In the genomic region with DNA sequence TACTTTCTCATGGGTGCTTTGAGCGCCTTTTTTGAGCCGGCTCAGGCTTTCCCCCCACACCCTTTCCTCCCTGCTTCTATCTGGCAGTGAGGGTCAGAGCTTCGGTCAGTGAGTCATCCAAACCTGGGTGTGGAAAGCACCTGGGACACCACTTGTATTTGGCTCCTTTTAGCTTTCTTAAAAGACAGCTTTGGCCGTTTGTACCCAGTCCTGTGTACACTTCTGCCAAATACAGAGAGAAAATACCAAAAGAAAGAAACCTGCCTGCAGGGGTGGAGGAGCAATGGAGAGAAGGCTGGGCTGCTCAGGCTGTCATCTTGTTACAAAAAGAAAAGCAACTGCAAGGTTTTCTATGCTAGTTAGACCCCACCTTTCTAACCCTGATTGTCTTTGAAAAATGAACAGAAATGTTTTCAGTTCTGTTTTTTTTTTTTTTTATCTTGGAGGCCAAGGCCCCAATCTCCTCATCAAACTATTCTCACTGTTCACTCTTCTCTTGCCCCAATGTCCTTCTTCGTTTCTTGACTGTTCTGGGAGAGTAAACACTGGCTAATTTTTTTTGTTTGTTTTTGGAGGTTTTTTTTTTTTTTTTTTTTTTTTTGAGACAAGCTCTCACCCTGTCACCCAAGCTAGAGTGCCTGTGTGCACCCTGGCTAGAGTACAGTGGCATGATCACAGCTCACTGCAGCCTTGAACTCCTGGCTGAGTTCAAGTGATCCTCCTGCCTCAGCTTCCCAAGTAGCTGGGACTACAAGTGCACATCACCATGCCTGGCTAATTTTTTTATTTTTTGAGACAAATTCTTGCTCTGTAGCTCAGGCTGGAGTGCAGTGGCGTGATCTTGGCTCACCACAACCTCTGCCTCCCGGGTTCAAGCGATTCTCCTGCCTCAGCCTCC, we compare ENCODE assay signal across 8 cellular contexts.
DNase-seq lines count a peak whose midpoint lies in the region; ATAC-seq, FAIRE-seq and TF ChIP-seq lines count a peak whose summit lies in the region.

No MANE protein-coding gene starts in this region.

- peaks cover 25 to 36% (median 34%) of the 10 kb centered on the region in 3 donors for H3K4me1 Mint-ChIP-seq in IgD-negative memory B cell

- H3K36me3 Mint-ChIP-seq in IgD-negative memory B cell, result peaks cover 6% of the 10 kb centered on the region

- H3K36me3 ChIP-seq in BLaER1 (peaks cover 75% of the 10 kb centered on the region), gastroesophageal sphincter (peaks cover 0 to 62% of the 10 kb centered on the region in 2 donors)

- DNase-seq in frontal cortex (ENCODE audit: low spot score in 2 of 2) (no peak), C1 segment of cervical spinal cord (lab: John Stamatoyannopoulos, UW) (no peak), globus pallidus (ENCODE audit: low spot score) (no peak), NCI-H748 treated with DMSO at 0.1 percent for 48 hours (lab: John Stamatoyannopoulos, UW) (no peak)

- H3K27me3 ChIP-seq in BLaER1, result no peaks in the 10 kb centered on the region
- H3K27me3 ChIP-seq in gastroesophageal sphincter, result no peaks in the 10 kb centered on the region

- peaks cover 68% of the 10 kb centered on the region for H4K20me1 ChIP-seq in BLaER1

- no peaks in the 10 kb centered on the region for H3K27me3 Mint-ChIP-seq in IgD-negative memory B cell

- peak overlapping the region; percentile 44 to 81 (median 54) for H3K27ac Mint-ChIP-seq in IgD-negative memory B cell

- H3K9me3 ChIP-seq in BLaER1 (no peaks in the 10 kb centered on the region), gastroesophageal sphincter (no peaks in the 10 kb centered on the region)

- 50 to 100% methylated on average over 2 to 8 of the region's 8 CpGs for WGBS in gastroesophageal sphincter (ENCODE audit: low coverage in 1 of 2), 2 donors

- H3K27ac ChIP-seq in BLaER1 (peak overlapping the region; percentile 11; the same call in 1 of the 2 replicates), gastroesophageal sphincter (peak overlapping the region in 3 of 4 donors; percentile 4 to 43 (median 34))

- peak overlapping the region in 1 of 4 donors; percentile 84 for H3K4me3 Mint-ChIP-seq in IgD-negative memory B cell

- H3K4me3 ChIP-seq in BLaER1, result no peak overlapping the region
- H3K4me3 ChIP-seq in gastroesophageal sphincter, result no peak overlapping the region

- TF ChIP-seq EP300 in gastroesophageal sphincter (IDR thresholded peaks at IDR 0.05), result no peak

- H3K4me1 ChIP-seq in BLaER1 (peaks cover 86% of the 10 kb centered on the region), gastroesophageal sphincter (peaks cover 0 to 37% (median 5%) of the 10 kb centered on the region in 3 donors)

- TF ChIP-seq CTCF in gastroesophageal sphincter (IDR thresholded peaks at IDR 0.05), result no peak

- H3K9ac ChIP-seq in BLaER1, result peak overlapping the region; percentile 30; the same call in 1 of the 2 replicates

- ATAC-seq in GM19455 (IDR thresholded peaks at IDR 0.05; ENCODE audit: unreplicated experiment), result peak; percentile 48
- no peak for ATAC-seq in gastroesophageal sphincter

- peak overlapping the region; percentile 23; the same call in 1 of the 2 replicates for H3K4me2 ChIP-seq in BLaER1

- no peak for TF ChIP-seq POLR2A in gastroesophageal sphincter (IDR thresholded peaks at IDR 0.05)

- H3K9me3 Mint-ChIP-seq in IgD-negative memory B cell, result no peaks in the 10 kb centered on the region

- FAIRE-seq in frontal cortex (lab: Jason Lieb, UNC), result no peak
